ENCODE assay signal across 19 cellular contexts in genomic region chr14:92561906-92562489, GRCh38.
"Had no signal": no experiment of that assay in that cellular context is flagged by ENCODE, and none has a peak within 500 bp of the region (broad histone marks: within the 10 kb centered on the region; RNA-seq: fewer than 3 reads in every experiment).

No MANE protein-coding gene starts in this region.

- H3K9me3 Mint-ChIP-seq: neural progenitor cell; stimulated activated memory B cell treated with anti-CD40 and anti-IgM and Interleukin-4, amounts not matched to agents 10 μg/mL and 1 μg/mL and 100 μg/mL, for 72 hours had no signal

- DNase-seq: activated CD4-positive, alpha-beta memory T cell treated with anti-CD3 and anti-CD28 coated beads, Interleukin-2, amount 10 ng/mL, durations not matched to agents 7 days and 5 days; activated CD4-positive, alpha-beta T cell treated with anti-CD3 and anti-CD28 coated beads for 36 hours; activated CD8-positive, alpha-beta memory T cell treated with anti-CD3 and anti-CD28 coated beads, Interleukin-2, amount 50 U/mL, for 4 hours; anterior cingulate cortex; brain microvascular endothelial cell; central memory CD4-positive, alpha-beta T cell; colonic mucosa; kidney; psoas muscle; right cardiac atrium; stimulated activated CD4-positive, alpha-beta T cell treated with anti-CD3 and anti-CD28 coated beads, Interleukin-4, amount 100 ng/mL, for 24 hours; T-cell; thyroid gland had no signal

- H3K27me3 Mint-ChIP-seq: activated CD4-positive, alpha-beta T cell treated with anti-CD3 and anti-CD28 coated beads for 36 hours; stimulated activated memory B cell treated with anti-CD40 and anti-IgM and Interleukin-4, amounts not matched to agents 10 μg/mL and 1 μg/mL and 100 μg/mL, for 72 hours; T-cell had no signal

- ATAC-seq: activated CD4-positive, alpha-beta T cell treated with anti-CD3 and anti-CD28 coated beads for 36 hours; left lobe of liver; psoas muscle; right cardiac atrium; SK-N-SH treated with all-trans-retinoic acid at 6 μM for 48 hours; stimulated activated memory B cell treated with anti-CD40 and anti-IgM and Interleukin-4, amounts not matched to agents 10 μg/mL and 1 μg/mL and 100 μg/mL, for 72 hours; T-cell; WTC11 had no signal

- H3K27ac Mint-ChIP-seq: activated CD4-positive, alpha-beta T cell treated with anti-CD3 and anti-CD28 coated beads for 36 hours; mesothelial cell of epicardium; neural progenitor cell; stimulated activated memory B cell treated with anti-CD40 and anti-IgM and Interleukin-4, amounts not matched to agents 10 μg/mL and 1 μg/mL and 100 μg/mL, for 72 hours; WTC11 had no signal

- H3K4me3 Mint-ChIP-seq: activated CD4-positive, alpha-beta memory T cell treated with anti-CD3 and anti-CD28 coated beads, Interleukin-2, amount 10 ng/mL, durations not matched to agents 7 days and 5 days; activated CD4-positive, alpha-beta T cell treated with anti-CD3 and anti-CD28 coated beads for 36 hours; mesothelial cell of epicardium; neural progenitor cell; stimulated activated memory B cell treated with anti-CD40 and anti-IgM and Interleukin-4, amounts not matched to agents 10 μg/mL and 1 μg/mL and 100 μg/mL, for 72 hours; T-cell; WTC11 had no signal

- H3K36me3 Mint-ChIP-seq: neural progenitor cell had no signal
